In genomic region chr10:23367896-23368685, GRCh38 we compare ENCODE assay signal across 14 cellular contexts. TPM values are rescaled to one million over a fixed set of nuclear protein-coding genes. Genes with fewer than 3 reads are reported as not detected.
DNase-seq lines count a peak whose midpoint lies in the region; ATAC-seq, FAIRE-seq and TF ChIP-seq lines count a peak whose summit lies in the region.
"Had no signal": no experiment of that assay in that cellular context is flagged by ENCODE, and none has a peak within 500 bp of the region (broad histone marks: within the 10 kb centered on the region; RNA-seq: fewer than 3 reads in every experiment).

No MANE protein-coding gene starts in this region.

- no peak overlapping the region for H3K9ac ChIP-seq in PC-3 (ENCODE audit: low read length)

- H3K27me3 Mint-ChIP-seq in activated T-cell treated with anti-CD3 and anti-CD28 coated beads, Interleukin-2, amount 50 U/mL, for 4 hours (ENCODE audit: low read depth): no peaks in the 10 kb centered on the region
- H3K27me3 Mint-ChIP-seq in activated T-helper 17 cell treated with anti-CD3 and anti-CD28 coated beads, Interleukin-2, amount 50 U/mL, for 72 hours: no peaks in the 10 kb centered on the region

- peaks cover 70% of the 10 kb centered on the region for H3K4me1 Mint-ChIP-seq in activated T-cell treated with anti-CD3 and anti-CD28 coated beads, Interleukin-2, amount 50 U/mL, for 4 hours (ENCODE audit: low read depth)
- peaks cover 43% of the 10 kb centered on the region for H3K4me1 Mint-ChIP-seq in activated T-helper 17 cell treated with anti-CD3 and anti-CD28 coated beads, Interleukin-2, amount 50 U/mL, for 72 hours

- FAIRE-seq in small intestine (lab: Jason Lieb, UNC): no peak
- FAIRE-seq: endometrium had no signal

- TF ChIP-seq CTCF in PC-3 (conservative IDR thresholded peaks at IDR 0.05; ENCODE audit: low read depth, low read length): no peak

- H2AFZ ChIP-seq in PC-3 (ENCODE audit: low read length): no peak overlapping the region

- no peaks in the 10 kb centered on the region for H3K9me3 ChIP-seq in small intestine (ENCODE audit: control insufficient read depth, low read depth)
- H3K9me3 ChIP-seq in PC-3 (ENCODE audit: low read length): no peaks in the 10 kb centered on the region
- H3K9me3 ChIP-seq: body of pancreas had no signal

- H3K27ac ChIP-seq in small intestine (ENCODE audit: low read depth in 1 of 2, low read length in 1 of 2) (no peak overlapping the region), PC-3 (ENCODE audit: low read length) (no peak overlapping the region)
- H3K27ac ChIP-seq: body of pancreas had no signal

- H3K27me3 ChIP-seq in small intestine (ENCODE audit: control insufficient read depth in 2 of 2, insufficient read depth in 2 of 2, low read length in 2 of 2) (no peaks in the 10 kb centered on the region), PC-3 (ENCODE audit: low read length) (no peaks in the 10 kb centered on the region)
- H3K27me3 ChIP-seq: body of pancreas had no signal

- peak overlapping the region; percentile 65 for H3K27ac Mint-ChIP-seq in activated T-helper 17 cell treated with anti-CD3 and anti-CD28 coated beads, Interleukin-2, amount 50 U/mL, for 72 hours

- no peak for DNase-seq in activated T-cell treated with anti-CD3 and anti-CD28 coated beads, Interleukin-2, amount 50 U/mL, for 4 hours
- DNase-seq in activated T-cell treated with anti-CD3 and anti-CD28 coated beads for 4 hours (no peak), small intestine (peak; percentile 37), hypothalamus (lab: John Stamatoyannopoulos, UW) (no peak), PC-3 (no peak)
- DNase-seq: body of pancreas; NCI-H226; SHP77; stimulated activated CD8-positive, alpha-beta memory T cell treated with anti-CD3 and anti-CD28 coated beads, Interleukin-4, amount 100 ng/mL, for 48 hours had no signal

- no peak overlapping the region for H3K4me2 ChIP-seq in PC-3 (ENCODE audit: low read length)

- H3K36me3 ChIP-seq in small intestine (ENCODE audit: control insufficient read depth in 2 of 2, insufficient read depth in 2 of 2, low read length in 2 of 2): no peaks in the 10 kb centered on the region
- no peaks in the 10 kb centered on the region for H3K36me3 ChIP-seq in PC-3 (ENCODE audit: low read depth, low read length)

- intact Hi-C loops in PC-3 (cut with micrococcal nuclease): no loop called here

- H4K20me1 ChIP-seq in PC-3 (ENCODE audit: low read length): no peaks in the 10 kb centered on the region

- H3K4me3 Mint-ChIP-seq in activated T-cell treated with anti-CD3 and anti-CD28 coated beads, Interleukin-2, amount 50 U/mL, for 4 hours: peak overlapping the region; percentile 34
- H3K4me3 Mint-ChIP-seq in activated T-helper 17 cell treated with anti-CD3 and anti-CD28 coated beads, Interleukin-2, amount 50 U/mL, for 72 hours: peak overlapping the region; percentile 62

- BruUV-seq in PC-3 (replicated peaks; lab: Mats Ljungman, UMichigan): no TSS peak

- peaks cover 8% of the 10 kb centered on the region for H3K9me3 Mint-ChIP-seq in activated T-cell treated with anti-CD3 and anti-CD28 coated beads, Interleukin-2, amount 50 U/mL, for 4 hours
- H3K9me3 Mint-ChIP-seq in activated T-helper 17 cell treated with anti-CD3 and anti-CD28 coated beads, Interleukin-2, amount 50 U/mL, for 72 hours: no peaks in the 10 kb centered on the region

- WGBS in small intestine, 3 donors: 80 to 84% (median 80%) methylated on average over 6 of the region's 6 CpGs

- no peaks in the 10 kb centered on the region for H3K9me2 ChIP-seq in PC-3 (replicated peaks; ENCODE audit: low read length)

- H3F3A ChIP-seq in PC-3 (ENCODE audit: low read length, unreplicated experiment): no peaks in the 10 kb centered on the region

- POLR2A ChIA-PET in PC-3 (lab: Charles Lee; ENCODE audit: unreplicated experiment): no interaction called here

- ATAC-seq in activated T-cell treated with anti-CD3 and anti-CD28 coated beads, Interleukin-2, amount 50 U/mL, for 4 hours: no peak
- ATAC-seq in HG03135 (IDR thresholded peaks at IDR 0.05; ENCODE audit: unreplicated experiment) (peak; percentile 14), HG03039 (IDR thresholded peaks at IDR 0.05; ENCODE audit: unreplicated experiment) (no peak), PC-3 (no peak)
- no peak for ATAC-seq in activated T-helper 17 cell treated with anti-CD3 and anti-CD28 coated beads, Interleukin-2, amount 50 U/mL, for 72 hours (replicated peaks)
- ATAC-seq: body of pancreas had no signal

- CTCF ChIA-PET in PC-3 (lab: Charles Lee): no interaction called here

- H3K4me3 ChIP-seq in small intestine (ENCODE audit: low read depth in 1 of 2, low read length in 2 of 2) (no peak overlapping the region), PC-3 (ENCODE audit: low read length) (no peak overlapping the region)
- H3K4me3 ChIP-seq: body of pancreas, skin epidermis had no signal

- no peaks in the 10 kb centered on the region for H3K36me3 Mint-ChIP-seq in activated T-cell treated with anti-CD3 and anti-CD28 coated beads, Interleukin-2, amount 50 U/mL, for 4 hours (ENCODE audit: insufficient read depth)
- no peaks in the 10 kb centered on the region for H3K36me3 Mint-ChIP-seq in activated T-helper 17 cell treated with anti-CD3 and anti-CD28 coated beads, Interleukin-2, amount 50 U/mL, for 72 hours (ENCODE audit: low read depth)

- H3K79me2 ChIP-seq in PC-3 (ENCODE audit: low read length): no peaks in the 10 kb centered on the region

- H3K4me1 ChIP-seq in small intestine (ENCODE audit: control insufficient read depth in 2 of 2, insufficient read depth in 1 of 2, low read depth in 1 of 2, low read length in 1 of 2) (peaks cover 5% of the 10 kb centered on the region in 2 donors), PC-3 (ENCODE audit: insufficient read depth, low read length) (no peaks in the 10 kb centered on the region)
- H3K4me1 ChIP-seq: body of pancreas had no signal

RNA-seq across cellular contexts. Expression of gene C10orf67, which starts 23.5 kb away (rescaled TPM):
- total RNA-seq in activated T-cell treated with anti-CD3 and anti-CD28 coated beads, Interleukin-2, amount 50 U/mL, for 4 hours: 1 to 10 TPM in 1 of 3 donors, under 1 TPM in 2; 0.42 to 1.1 (median 0.73) TPM
- under 1 TPM; 0.21 to 0.30 TPM for total RNA-seq in activated T-helper 17 cell treated with anti-CD3 and anti-CD28 coated beads, Interleukin-2, amount 50 U/mL, for 72 hours
- polyA plus RNA-seq in small intestine: under 1 TPM in 1 of 3 donors, not detected in 2; 0.07 TPM
- total RNA-seq in PC-3 (2014; rRNA removed): 0.15 and 0.29 TPM in 2 replicates
